8 cellular contexts compared by ENCODE assay signal in the genomic region with DNA sequence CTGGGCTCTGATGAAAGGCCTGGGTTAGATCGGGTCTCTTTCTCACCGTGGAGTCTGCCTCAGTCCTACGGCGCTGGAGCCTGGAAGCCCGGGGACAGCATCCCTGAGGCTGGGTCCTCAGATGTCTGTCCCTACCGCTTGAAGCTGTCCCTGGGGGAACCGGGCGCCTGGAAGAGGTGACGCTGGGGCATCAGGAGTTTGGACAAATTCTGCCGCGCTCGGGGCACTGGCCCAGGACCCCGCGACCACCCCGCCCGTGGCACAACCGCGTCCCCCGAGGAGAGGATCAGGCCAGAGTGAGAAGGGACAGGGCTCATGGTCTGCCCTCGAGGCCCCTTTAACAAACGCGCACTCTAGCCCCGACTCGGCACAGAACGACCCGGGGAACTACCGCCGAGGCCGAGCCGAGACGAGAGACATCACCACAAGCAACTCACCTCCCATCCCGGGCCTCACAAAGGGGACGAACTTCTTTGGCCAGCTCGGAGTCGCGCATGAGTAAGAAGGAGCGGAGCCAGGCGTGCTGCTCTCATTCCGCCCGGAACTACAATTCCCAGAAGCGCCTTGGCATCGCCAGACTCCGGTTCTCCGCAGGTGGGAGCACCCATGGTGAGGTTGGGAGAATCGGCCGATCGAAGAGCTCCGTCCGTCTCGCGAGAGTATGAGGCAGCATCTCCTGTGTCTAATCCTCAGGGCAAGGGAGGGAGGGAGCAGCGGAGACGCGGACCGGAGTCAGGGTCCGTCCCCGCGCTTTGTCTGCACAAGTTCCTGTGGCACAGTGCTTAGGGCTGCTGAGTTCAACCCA. TPM values are rescaled to one million over a fixed set of nuclear protein-coding genes. Genes with fewer than 3 reads are reported as not detected.
DNase-seq lines count a peak whose midpoint lies in the region; TF ChIP-seq lines count a peak whose summit lies in the region.
"Not testable (repeated sequence)": the region's sequence is repeated elsewhere in the genome, so short reads cannot be mapped to it uniquely, and the experiment has no call there.

FOXO3B (minus strand) TSS at position 548 of the 805 bp plus-strand sequence. CDS start 663 bp downstream, outside the sequence.

- intact Hi-C loops in activated naive CD4-positive, alpha-beta T cell treated with anti-CD3 and anti-CD28 coated beads for 36 hours (cut with micrococcal nuclease): not testable (repeated sequence)

- H3K79me2 ChIP-seq in neural cell (replicated peaks; ENCODE audit: insufficient read depth, low read length): not testable (repeated sequence)

- H3K27me3 Mint-ChIP-seq in activated naive CD4-positive, alpha-beta T cell treated with anti-CD3 and anti-CD28 coated beads for 36 hours (ENCODE audit: low read depth): not testable (repeated sequence)

- H3K27me3 ChIP-seq in MG63; SJCRH30; neural cell (ENCODE audit: insufficient read depth, low read depth, low read length): not testable (repeated sequence)

- peak; percentile 88 for DNase-seq in HCEC 1CT
- DNase-seq in MG63: peak; percentile 40
- DNase-seq in SJCRH30: peak; percentile 100
- DNase-seq in activated naive CD4-positive, alpha-beta T cell treated with anti-CD3 and anti-CD28 coated beads for 36 hours: peak; percentile 89
- peak; percentile 83 for DNase-seq in foreskin melanocyte
- peak; percentile 47 to 81 (median 61) for DNase-seq in stimulated activated naive CD4-positive, alpha-beta T cell (lab: John Stamatoyannopoulos, UW)

- H3K9me3 Mint-ChIP-seq in activated naive CD4-positive, alpha-beta T cell treated with anti-CD3 and anti-CD28 coated beads for 36 hours: not testable (repeated sequence)

- H3K9ac ChIP-seq in ES-I3 (ENCODE audit: low read depth, low read length) (peak within 1 kb of the TSS; percentile 55), neural cell (ENCODE audit: low read length) (peak within 1 kb of the TSS; percentile 63)

- H3K27ac ChIP-seq in SJCRH30 (peak within 1 kb of the TSS; percentile 81), neural cell (ENCODE audit: low read length) (peak within 1 kb of the TSS; percentile 68)

- peak within 1 kb of the TSS; percentile 14 for H3K4me2 ChIP-seq in neural cell (ENCODE audit: low read length)

- not testable (repeated sequence) for H3K36me3 ChIP-seq in ES-I3 (ENCODE audit: insufficient read depth, low read length); MG63; SJCRH30; neural cell (ENCODE audit: insufficient read depth, low read length)

- not testable (repeated sequence) for TF ChIP-seq EP300 in neural cell (conservative IDR thresholded peaks at IDR 0.05; ENCODE audit: poor library complexity, severe bottlenecking)

- H3K36me3 Mint-ChIP-seq in activated naive CD4-positive, alpha-beta T cell treated with anti-CD3 and anti-CD28 coated beads for 36 hours (ENCODE audit: low read depth): peaks cover 18% of the 10 kb centered on the region

- not testable (repeated sequence) for H3F3A ChIP-seq in neural cell (ENCODE audit: insufficient read depth, low read length, poor library complexity, severe bottlenecking)

- CTCF ChIA-PET in activated naive CD4-positive, alpha-beta T cell treated with anti-CD3 and anti-CD28 coated beads for 36 hours (lab: Charles Lee): not testable (repeated sequence)

- not testable (repeated sequence) for TF ChIP-seq RAD21 in neural cell (conservative IDR thresholded peaks at IDR 0.05)

- peak within 1 kb of the TSS; percentile 33 for H2AFZ ChIP-seq in neural cell (ENCODE audit: low read depth, low read length)

- H3K27ac Mint-ChIP-seq in activated naive CD4-positive, alpha-beta T cell treated with anti-CD3 and anti-CD28 coated beads for 36 hours: peak within 1 kb of the TSS; percentile 66

- peak within 1 kb of the TSS; percentile 78 for H3K4me3 Mint-ChIP-seq in activated naive CD4-positive, alpha-beta T cell treated with anti-CD3 and anti-CD28 coated beads for 36 hours

- H3K4me1 ChIP-seq in ES-I3 (ENCODE audit: insufficient read depth, low read length); SJCRH30: not testable (repeated sequence)

- not testable (repeated sequence) for TF ChIP-seq CTCF in neural cell (IDR thresholded peaks at IDR 0.05; ENCODE audit: poor library complexity, severe bottlenecking)

- not testable (repeated sequence) for H3K9me3 ChIP-seq in ES-I3 (ENCODE audit: control insufficient read depth, insufficient read depth, low read length); MG63; SJCRH30 (replicated peaks); neural cell (ENCODE audit: low read length)

- not testable (repeated sequence) for H3K4me3 ChIP-seq in MG63
- H3K4me3 ChIP-seq in SJCRH30 (peak within 1 kb of the TSS; percentile 99), neural cell (ENCODE audit: low read length) (peak within 1 kb of the TSS; percentile 65)

- H3K4me1 Mint-ChIP-seq in activated naive CD4-positive, alpha-beta T cell treated with anti-CD3 and anti-CD28 coated beads for 36 hours (ENCODE audit: low read depth): not testable (repeated sequence)

- H3K9me2 ChIP-seq in neural cell (ENCODE audit: insufficient read depth, low read length): not testable (repeated sequence)

- not testable (repeated sequence) for H4K20me1 ChIP-seq in neural cell (ENCODE audit: insufficient read depth)

TF ChIP-seq in neural cell, 6 proteins besides CTCF, POLR2A, EP300 and RAD21:
- TF ChIP-seq MXI1 (conservative IDR thresholded peaks at IDR 0.05; ENCODE audit: poor library complexity, severe bottlenecking) (peak; percentile 79), SMC3 (conservative IDR thresholded peaks at IDR 0.05; ENCODE audit: poor library complexity) (peak; percentile 27), POLR2AphosphoS5 (IDR thresholded peaks at IDR 0.05) (peak; percentile 76)
TF ChIP-seq in neural cell: peak in this region for 3; not testable (repeated sequence) for 3.

RNA-seq across cellular contexts. Expression of gene FOXO3B, which starts in this region (rescaled TPM):
- total RNA-seq in MG63 (2014; rRNA removed; shearing (Covaris generic); ENCODE audit: low replicate concordance): 4.5 TPM in 1 of 2 replicates, not detected in the other
- 28.4 TPM in 2 replicates for total RNA-seq in SJCRH30 (2014; rRNA removed; shearing (Covaris generic))
- 1 to 10 TPM; 2.0 to 2.2 TPM for total RNA-seq in activated naive CD4-positive, alpha-beta T cell treated with anti-CD3 and anti-CD28 coated beads for 36 hours
- 4.0 and 4.2 TPM in 2 replicates for polyA plus RNA-seq in neural cell
- polyA minus RNA-seq in neural cell: 32.5 and 37.0 TPM in 2 replicates

Comparison
In these comparisons a context has a peak if more than half of its experiments do, and no peak if none do; other contexts are left out.
1. DNase-seq: peak in every context shown above with its lines; median percentile 100 in SJCRH30; 89 in activated naive CD4-positive, alpha-beta T cell treated with anti-CD3 and anti-CD28 coated beads for 36 hours; 88 in HCEC 1CT; 83 in foreskin melanocyte; 61 in stimulated activated naive CD4-positive, alpha-beta T cell; 40 in MG63.